ENCODE assay signal across 18 cellular contexts in the genomic region with DNA sequence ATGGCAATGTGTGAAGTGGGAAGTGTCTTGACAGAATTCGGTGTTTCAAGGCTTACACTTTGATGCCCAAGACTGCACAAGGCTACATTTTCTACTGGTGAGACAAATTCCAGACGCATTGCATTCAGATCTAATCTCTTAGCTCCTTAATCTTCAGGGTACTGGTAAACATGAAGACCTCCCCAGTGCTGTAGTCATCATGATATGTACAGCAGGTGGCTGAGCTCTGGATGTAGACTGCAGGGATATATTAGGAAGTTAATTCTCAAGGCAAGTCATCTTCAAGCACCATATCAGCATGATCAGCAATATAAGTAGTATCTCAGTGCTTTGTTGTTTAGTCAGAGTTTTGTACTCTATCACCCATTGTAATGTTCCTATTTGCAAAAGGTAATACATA.
A peak's percentile ranks its signal among the peaks of the same experiment; 100 is the strongest.
DNase-seq lines count a peak whose midpoint lies in the region; ATAC-seq, FAIRE-seq and TF ChIP-seq lines count a peak whose summit lies in the region.
"Had no signal": no experiment of that assay in that cellular context is flagged by ENCODE, and none has a peak within 500 bp of the region (broad histone marks: within the 10 kb centered on the region; RNA-seq: fewer than 3 reads in every experiment).

No MANE protein-coding gene starts in this region.

- intact Hi-C loops in activated CD4-positive, alpha-beta T cell treated with anti-CD3 and anti-CD28 coated beads, Interleukin-2, amount 10 ng/mL, durations not matched to agents 24 days and 14 days (cut with micrococcal nuclease), result no loop called here
- intact Hi-C loops in activated CD8-positive, alpha-beta T cell treated with anti-CD3 and anti-CD28 coated beads for 36 hours (cut with micrococcal nuclease), result loop anchor here (2.0 to 5.0 kb wide), 2 partner anchors 14 to 34 kb away; no protein-coding TSS in a partner anchor

- FAIRE-seq in D721Med (lab: Jason Lieb, UNC), result peak; percentile 48

- H3K4me3 Mint-ChIP-seq in activated CD4-positive, alpha-beta T cell treated with anti-CD3 and anti-CD28 coated beads, Interleukin-2, amount 10 ng/mL, durations not matched to agents 24 days and 14 days, result peak overlapping the region; percentile 66
- peak overlapping the region; percentile 58 for H3K4me3 Mint-ChIP-seq in activated CD8-positive, alpha-beta T cell treated with anti-CD3 and anti-CD28 coated beads for 36 hours
- H3K4me3 Mint-ChIP-seq in naive B cell, result no peak overlapping the region
- H3K4me3 Mint-ChIP-seq in stimulated activated naive B cell treated with anti-CD40 and anti-IgM and Interleukin-4, amounts not matched to agents 10 μg/mL and 1 μg/mL and 100 μg/mL, for 72 hours, result no peak overlapping the region

- ATAC-seq in activated CD8-positive, alpha-beta T cell treated with anti-CD3 and anti-CD28 coated beads for 36 hours, result no peak
- no peak for ATAC-seq in naive B cell (ENCODE audit: low read depth in 2 of 2)
- ATAC-seq in GM21723 (IDR thresholded peaks at IDR 0.05; ENCODE audit: unreplicated experiment), result no peak
- no peak for ATAC-seq in stimulated activated naive B cell treated with anti-CD40 and anti-IgM and Interleukin-4, amounts not matched to agents 10 μg/mL and 1 μg/mL and 100 μg/mL, for 72 hours (replicated peaks)
- ATAC-seq: gastrocnemius medialis had no signal

- CTCF ChIA-PET in activated CD8-positive, alpha-beta T cell treated with anti-CD3 and anti-CD28 coated beads for 36 hours (lab: Charles Lee), result interaction anchor here (1.1 to 12.6 kb wide), 17 partner anchors 10 to 213 kb away, joined by 3 to 145 read pairs (median 12); a partner anchor contains a TSS

- POLR2A ChIA-PET in activated CD8-positive, alpha-beta T cell treated with anti-CD3 and anti-CD28 coated beads for 36 hours (lab: Charles Lee), result interaction anchor here (1.0 to 40.7 kb wide), 6 partner anchors 18 to 162 kb away, joined by 4 to 1646 read pairs (median 32); a partner anchor contains a TSS

- H3K4me3 ChIP-seq in foreskin fibroblast (ENCODE audit: low read depth in 1 of 2, low read length in 2 of 2), result no peak overlapping the region
- H3K4me3 ChIP-seq: gastrocnemius medialis, PC-9, SJSA1 had no signal

- DNase-seq in activated CD4-positive, alpha-beta T cell treated with anti-CD3 and anti-CD28 coated beads, Interleukin-2, amount 10 ng/mL, durations not matched to agents 24 days and 14 days, result peak; percentile 59
- DNase-seq in activated CD4-positive, alpha-beta T cell treated with anti-CD3 and anti-CD28 coated beads for 48 hours, result no peak
- DNase-seq in D721Med (ENCODE audit: insufficient read length, low spot score), result no peak
- DNase-seq in activated CD8-positive, alpha-beta T cell treated with anti-CD3 and anti-CD28 coated beads for 36 hours, result no peak
- no peak for DNase-seq in naive B cell
- no peak for DNase-seq in foreskin fibroblast
- DNase-seq in stimulated activated naive B cell treated with anti-CD40 and anti-IgM and Interleukin-4, amounts not matched to agents 10 μg/mL and 1 μg/mL and 100 μg/mL, for 72 hours, result no peak
- DNase-seq: activated CD4-positive, CD25-positive, alpha-beta regulatory T cell treated with anti-CD3 and anti-CD28 coated beads, Interleukin-2, amount 50 U/mL, for 72 hours; C1 segment of cervical spinal cord; caudate nucleus; DMS79; gastrocnemius medialis; mammary epithelial cell; NCI-H1694; PC-9; posterior cingulate gyrus had no signal

- peaks cover 85% of the 10 kb centered on the region for H3K4me1 Mint-ChIP-seq in activated CD4-positive, alpha-beta T cell treated with anti-CD3 and anti-CD28 coated beads, Interleukin-2, amount 10 ng/mL, durations not matched to agents 24 days and 14 days
- H3K4me1 Mint-ChIP-seq in activated CD8-positive, alpha-beta T cell treated with anti-CD3 and anti-CD28 coated beads for 36 hours (ENCODE audit: low read depth), result peaks cover 94% of the 10 kb centered on the region
- peaks cover 39 to 72% (median 65%) of the 10 kb centered on the region in 3 donors for H3K4me1 Mint-ChIP-seq in naive B cell
- H3K4me1 Mint-ChIP-seq in stimulated activated naive B cell treated with anti-CD40 and anti-IgM and Interleukin-4, amounts not matched to agents 10 μg/mL and 1 μg/mL and 100 μg/mL, for 72 hours, result peaks cover 42 to 67% of the 10 kb centered on the region in 2 donors

- TF ChIP-seq CTCF in D721Med (IDR thresholded peaks at IDR 0.05; ENCODE audit: insufficient read depth, missing control alignments) (no peak), foreskin fibroblast (IDR thresholded peaks at IDR 0.05; ENCODE audit: low read depth, low read length) (no peak)
- no peak for TF ChIP-seq CTCF in activated CD8-positive, alpha-beta T cell treated with anti-CD3 and anti-CD28 coated beads for 36 hours (IDR thresholded peaks at IDR 0.05)

- H3K36me3 Mint-ChIP-seq in activated CD4-positive, alpha-beta T cell treated with anti-CD3 and anti-CD28 coated beads, Interleukin-2, amount 10 ng/mL, durations not matched to agents 24 days and 14 days (ENCODE audit: low read depth), result peaks cover 84% of the 10 kb centered on the region
- peaks cover 92% of the 10 kb centered on the region for H3K36me3 Mint-ChIP-seq in activated CD8-positive, alpha-beta T cell treated with anti-CD3 and anti-CD28 coated beads for 36 hours (ENCODE audit: low read depth)
- H3K36me3 Mint-ChIP-seq in naive B cell, result peaks cover 28 to 40% of the 10 kb centered on the region in 2 donors
- H3K36me3 Mint-ChIP-seq in stimulated activated naive B cell treated with anti-CD40 and anti-IgM and Interleukin-4, amounts not matched to agents 10 μg/mL and 1 μg/mL and 100 μg/mL, for 72 hours, result peaks cover 45 to 82% of the 10 kb centered on the region in 2 donors

- no peaks in the 10 kb centered on the region for H3K27me3 Mint-ChIP-seq in activated CD4-positive, alpha-beta T cell treated with anti-CD3 and anti-CD28 coated beads, Interleukin-2, amount 10 ng/mL, durations not matched to agents 24 days and 14 days
- no peaks in the 10 kb centered on the region for H3K27me3 Mint-ChIP-seq in activated CD8-positive, alpha-beta T cell treated with anti-CD3 and anti-CD28 coated beads for 36 hours
- no peaks in the 10 kb centered on the region for H3K27me3 Mint-ChIP-seq in naive B cell
- H3K27me3 Mint-ChIP-seq in stimulated activated naive B cell treated with anti-CD40 and anti-IgM and Interleukin-4, amounts not matched to agents 10 μg/mL and 1 μg/mL and 100 μg/mL, for 72 hours, result no peaks in the 10 kb centered on the region

- peaks cover 4% of the 10 kb centered on the region for H3K9me3 Mint-ChIP-seq in activated CD4-positive, alpha-beta T cell treated with anti-CD3 and anti-CD28 coated beads, Interleukin-2, amount 10 ng/mL, durations not matched to agents 24 days and 14 days
- H3K9me3 Mint-ChIP-seq in activated CD8-positive, alpha-beta T cell treated with anti-CD3 and anti-CD28 coated beads for 36 hours, result no peaks in the 10 kb centered on the region
- H3K9me3 Mint-ChIP-seq in naive B cell, result peaks cover 1 to 9% (median 4%) of the 10 kb centered on the region in 7 donors
- peaks cover 2 to 7% of the 10 kb centered on the region in 2 donors for H3K9me3 Mint-ChIP-seq in stimulated activated naive B cell treated with anti-CD40 and anti-IgM and Interleukin-4, amounts not matched to agents 10 μg/mL and 1 μg/mL and 100 μg/mL, for 72 hours

- peak overlapping the region; percentile 78 for H3K27ac Mint-ChIP-seq in activated CD4-positive, alpha-beta T cell treated with anti-CD3 and anti-CD28 coated beads, Interleukin-2, amount 10 ng/mL, durations not matched to agents 24 days and 14 days
- H3K27ac Mint-ChIP-seq in activated CD8-positive, alpha-beta T cell treated with anti-CD3 and anti-CD28 coated beads for 36 hours, result peak overlapping the region; percentile 95
- peak overlapping the region in 4 of 6 donors; percentile 59 to 90 (median 80) for H3K27ac Mint-ChIP-seq in naive B cell
- no peak overlapping the region for H3K27ac Mint-ChIP-seq in stimulated activated naive B cell treated with anti-CD40 and anti-IgM and Interleukin-4, amounts not matched to agents 10 μg/mL and 1 μg/mL and 100 μg/mL, for 72 hours

Comparison
In these comparisons a context has a peak if more than half of its experiments do, and no peak if none do; other contexts are left out.
1. H3K4me3 Mint-ChIP-seq: peak in activated CD4-positive, alpha-beta T cell treated with anti-CD3 and anti-CD28 coated beads, Interleukin-2, amount 10 ng/mL, durations not matched to agents 24 days and 14 days (single experiment) and activated CD8-positive, alpha-beta T cell treated with anti-CD3 and anti-CD28 coated beads for 36 hours (single experiment); none in naive B cell (0 of 8) and stimulated activated naive B cell treated with anti-CD40 and anti-IgM and Interleukin-4, amounts not matched to agents 10 μg/mL and 1 μg/mL and 100 μg/mL, for 72 hours (0 of 2).